In genomic region chr6:3232017-3232838, GRCh38 we compare ENCODE assay signal across 8 cellular contexts. TPM values are rescaled to one million over a fixed set of nuclear protein-coding genes. Genes with fewer than 3 reads are reported as not detected.
DNase-seq lines count a peak whose midpoint lies in the region; ATAC-seq and TF ChIP-seq lines count a peak whose summit lies in the region.

No MANE protein-coding gene starts in this region.

- no peak for DNase-seq in AG10803 (ENCODE audit: low read depth)
- DNase-seq in NCI-H1930 (lab: John Stamatoyannopoulos, UW): peak; percentile 40 to 51
- DNase-seq in dorsolateral prefrontal cortex: peak in 2 of 10 donors; percentile 46 to 62
- DNase-seq in naive thymus-derived CD8-positive, alpha-beta T cell: no peak
- DNase-seq in GDM1 (lab: John Stamatoyannopoulos, UW): no peak
- DNase-seq in DMS 273 treated with DMSO at 0.1 percent for 48 hours (lab: John Stamatoyannopoulos, UW): no peak

- H3K27ac Mint-ChIP-seq in naive thymus-derived CD8-positive, alpha-beta T cell: no peak overlapping the region

- TF ChIP-seq CTCF in AG10803 (conservative IDR thresholded peaks at IDR 0.05; ENCODE audit: low read length): no peak
- peak in 1 of 56 donors; percentile 1 for TF ChIP-seq CTCF in dorsolateral prefrontal cortex (IDR thresholded peaks at IDR 0.05 in 54 of 56, conservative IDR thresholded peaks at IDR 0.05 in 2 of 56; ENCODE audit: low read depth in 1 of 56, partially characterized antibody in 56 of 56)

- peaks cover 44 to 94% (median 71%) of the 10 kb centered on the region in 5 donors for H3K27me3 Mint-ChIP-seq in naive thymus-derived CD8-positive, alpha-beta T cell

- peaks cover 0 to 73% (median 19%) of the 10 kb centered on the region in 45 donors for H3K27me3 ChIP-seq in dorsolateral prefrontal cortex

- intact Hi-C loops in dorsolateral prefrontal cortex (cut with DNase I): loop anchor here (5.0 kb wide), 1 partner anchor 75 kb away; the partner anchor contains the start of gene TUBB2A (in 2 of the 2)

- H3K4me3 Mint-ChIP-seq in naive thymus-derived CD8-positive, alpha-beta T cell: peak overlapping the region in 8 of 10 donors; percentile 55 to 96 (median 74)

- H3K9me3 Mint-ChIP-seq in naive thymus-derived CD8-positive, alpha-beta T cell: peaks cover 0 to 4% (median 0%) of the 10 kb centered on the region in 9 donors

- POLR2A ChIA-PET in naive thymus-derived CD8-positive, alpha-beta T cell (lab: Charles Lee): no interaction called here

- peaks cover 18 to 48% (median 39%) of the 10 kb centered on the region in 4 donors for H3K4me1 Mint-ChIP-seq in naive thymus-derived CD8-positive, alpha-beta T cell

- ATAC-seq in naive thymus-derived CD8-positive, alpha-beta T cell: no peak
- no peak for ATAC-seq in GM18858 (IDR thresholded peaks at IDR 0.05; ENCODE audit: unreplicated experiment)
- ATAC-seq in GM18867 (IDR thresholded peaks at IDR 0.05; ENCODE audit: unreplicated experiment): no peak

- H3K27ac ChIP-seq in dorsolateral prefrontal cortex: peak overlapping the region; percentile 71 to 99 (median 95)

- H3K36me3 Mint-ChIP-seq in naive thymus-derived CD8-positive, alpha-beta T cell: peaks cover 0 to 3% (median 0%) of the 10 kb centered on the region in 3 donors

- H3K4me3 ChIP-seq in AG10803 (ENCODE audit: low read length) (peak overlapping the region; percentile 69), dorsolateral prefrontal cortex (peak overlapping the region; percentile 53 to 94 (median 72))

RNA-seq across cellular contexts. Expression of gene TUBB2B, which starts 4.8 kb away (rescaled TPM):
- 100 to 1,000 TPM in 108 of 120 experiments, 10 to 100 TPM in 12; 53.6 to 634 (median 180) TPM for total RNA-seq in dorsolateral prefrontal cortex
- not detected for total RNA-seq in naive thymus-derived CD8-positive, alpha-beta T cell
- under 1 TPM in 2 of 3 donors, not detected in 1; 0.08 to 0.20 TPM for polyA plus RNA-seq in naive thymus-derived CD8-positive, alpha-beta T cell

RNA-seq across cellular contexts. Expression of gene PSMG4, which starts 26.5 kb away (rescaled TPM):
- 10 to 100 TPM; 17.1 to 34.4 (median 25.3) TPM for total RNA-seq in dorsolateral prefrontal cortex
- total RNA-seq in naive thymus-derived CD8-positive, alpha-beta T cell: 10 to 100 TPM; 39.2 to 39.4 TPM
- polyA plus RNA-seq in naive thymus-derived CD8-positive, alpha-beta T cell: 10 to 100 TPM; 66.4 to 69.4 (median 67.2) TPM

Comparison
In these comparisons a context has a peak if more than half of its experiments do, and no peak if none do; other contexts are left out.
1. DNase-seq: peak in NCI-H1930 (2 of 2); none in AG10803 (single experiment), naive thymus-derived CD8-positive, alpha-beta T cell (0 of 10), GDM1 (single experiment) and DMS 273 treated with DMSO at 0.1 percent for 48 hours (single experiment).
2. RNA of gene TUBB2B, which starts 4.8 kb away (total RNA-seq): 53.6 to 634 TPM in dorsolateral prefrontal cortex; not detected in naive thymus-derived CD8-positive, alpha-beta T cell; every median in the first group is over 10 times any median in the second.